13 cellular contexts compared by ENCODE assay signal in the genomic region with DNA sequence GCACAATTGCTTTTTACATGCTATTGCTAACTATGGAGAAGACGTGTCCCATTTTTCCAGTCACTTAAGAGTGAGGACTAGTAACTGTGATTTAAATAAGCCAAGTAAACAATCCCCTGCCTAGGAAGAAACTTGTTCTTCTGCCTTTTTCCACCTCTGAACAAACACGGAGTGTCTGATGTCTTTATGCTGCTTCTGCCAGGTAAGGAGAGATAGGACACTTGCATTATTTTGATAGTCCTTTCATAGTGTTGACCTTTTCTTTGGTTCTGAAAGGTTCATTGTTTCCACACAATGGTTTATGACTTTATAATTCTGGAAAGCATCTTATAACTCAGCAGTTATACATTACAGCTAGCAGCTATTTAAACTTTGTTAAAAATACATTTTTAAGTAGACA. TPM values are rescaled to one million over a fixed set of nuclear protein-coding genes. Genes with fewer than 3 reads are reported as not detected.
DNase-seq lines count a peak whose midpoint lies in the region; ATAC-seq, FAIRE-seq and TF ChIP-seq lines count a peak whose summit lies in the region.
"Had no signal": no experiment of that assay in that cellular context is flagged by ENCODE, and none has a peak within 500 bp of the region (broad histone marks: within the 10 kb centered on the region; RNA-seq: fewer than 3 reads in every experiment).

No MANE protein-coding gene starts in this region.

- in situ Hi-C loops in GM23248 (cut with MboI) = no loop called here

- H2AFZ ChIP-seq in GM23248 = peak overlapping the region; percentile 25; the same call in 1 of the 2 replicates
- H2AFZ ChIP-seq in endothelial cell of umbilical vein (ENCODE audit: low read depth, low read length) = no peak overlapping the region
- H2AFZ ChIP-seq in parathyroid adenoma = no peak overlapping the region

- POLR2A ChIA-PET in endothelial cell of umbilical vein (lab: Charles Lee) = interaction anchor here (1.0 kb wide), 1 partner anchor 8 kb away, joined by 3 read pairs; no protein-coding TSS in a partner anchor

- intact Hi-C loops in endothelial cell of umbilical vein (cut with micrococcal nuclease) = loop anchor here (1.0 to 5.0 kb wide), 3 partner anchors 8 to 308 kb away; a partner anchor contains a TSS

- H3K4me2 ChIP-seq in GM23248 (ENCODE audit: unreplicated experiment) = peak overlapping the region; percentile 86
- H3K4me2 ChIP-seq in endothelial cell of umbilical vein (ENCODE audit: insufficient read depth, low read length) = peak overlapping the region; percentile 97
- H3K4me2 ChIP-seq in parathyroid adenoma (ENCODE audit: low read length) = no peak overlapping the region

- TSS peak; percentile 47 for BruUV-seq in endothelial cell of umbilical vein (replicated peaks; lab: Mats Ljungman, UMichigan)

- peak overlapping the region; percentile 94 for H3K27ac ChIP-seq in GM23248
- peak overlapping the region; percentile 95 for H3K27ac ChIP-seq in endothelial cell of umbilical vein (ENCODE audit: insufficient read depth, low read depth, low read length)
- H3K27ac ChIP-seq in parathyroid adenoma = peak overlapping the region; percentile 47

- no peak for ATAC-seq in GM18868 (IDR thresholded peaks at IDR 0.05; ENCODE audit: unreplicated experiment)

- DNase-seq in GM23248 = no peak
- DNase-seq in NCI-H748 treated with DMSO at 0.1 percent for 48 hours (lab: John Stamatoyannopoulos, UW) = peak; percentile 33
- peak; percentile 60 for DNase-seq in endothelial cell of umbilical vein (ENCODE audit: low read depth, low spot score)
- DNase-seq in HuH-7.5 (ENCODE audit: low spot score) = no peak
- no peak for DNase-seq in activated CD4-positive, CD25-positive, alpha-beta regulatory T cell (lab: John Stamatoyannopoulos, UW)
- no peak for DNase-seq in activated CD8-positive, alpha-beta memory T cell treated with anti-CD3 and anti-CD28 coated beads, Interleukin-2, amount 50 U/mL, for 4 hours
- DNase-seq: activated naive CD4-positive, alpha-beta T cell treated with anti-CD3 and anti-CD28 coated beads for 36 hours had no signal

- H3K9me2 ChIP-seq in GM23248 (ENCODE audit: insufficient read depth) = no peaks in the 10 kb centered on the region

- no peak for TF ChIP-seq POLR2A in endothelial cell of umbilical vein (IDR thresholded peaks at IDR 0.05; ENCODE audit: low read depth, low read length)

- no peaks in the 10 kb centered on the region for H3K9me1 ChIP-seq in endothelial cell of umbilical vein (replicated peaks; ENCODE audit: control insufficient read depth, extremely low read depth, insufficient read depth, low read length)

- CTCF ChIA-PET in endothelial cell of umbilical vein (lab: Charles Lee) = interaction anchor here (1.3 to 1.7 kb wide), 3 partner anchors 9 to 20 kb away, joined by 6 to 8 read pairs (median 6); no protein-coding TSS in a partner anchor

- H3K4me1 ChIP-seq in GM23248 (ENCODE audit: insufficient read depth) = peaks cover 76% of the 10 kb centered on the region
- peaks cover 74% of the 10 kb centered on the region for H3K4me1 ChIP-seq in endothelial cell of umbilical vein (ENCODE audit: control insufficient read depth, extremely low read depth, insufficient read depth, low read length)
- peaks cover 45% of the 10 kb centered on the region for H3K4me1 ChIP-seq in parathyroid adenoma

- H3K4me3 ChIP-seq in GM23248 = peak overlapping the region; percentile 64
- H3K4me3 ChIP-seq in endothelial cell of umbilical vein (replicated peaks in 1 of 3; ENCODE audit: insufficient read depth in 1 of 3, low read depth in 1 of 3, low read length in 3 of 3) = peak overlapping the region; percentile 35 to 74 (median 58)
- H3K4me3 ChIP-seq in parathyroid adenoma (ENCODE audit: low read depth, low read length) = no peak overlapping the region

- FAIRE-seq in endothelial cell of umbilical vein (lab: Jason Lieb, UNC) = no peak
- FAIRE-seq: G401.6, H54 had no signal

- no peaks in the 10 kb centered on the region for H4K20me1 ChIP-seq in GM23248 (ENCODE audit: insufficient read depth)
- H4K20me1 ChIP-seq in endothelial cell of umbilical vein (replicated peaks; ENCODE audit: control insufficient read depth, extremely low read depth, insufficient read depth, low read length) = no peaks in the 10 kb centered on the region

- no peaks in the 10 kb centered on the region for H3K9me3 ChIP-seq in GM23248 (ENCODE audit: low read depth)
- H3K9me3 ChIP-seq in endothelial cell of umbilical vein (replicated peaks; ENCODE audit: control insufficient read depth, insufficient read depth, low read length) = no peaks in the 10 kb centered on the region
- no peaks in the 10 kb centered on the region for H3K9me3 ChIP-seq in parathyroid adenoma (ENCODE audit: control insufficient read depth, low read length)

- 0 out of 2 replicates have a peak, but pooled peaks cover 4% of the 10 kb centered on the region for H3K36me3 ChIP-seq in GM23248 (ENCODE audit: low read depth)
- H3K36me3 ChIP-seq in endothelial cell of umbilical vein (ENCODE audit: control insufficient read depth in 2 of 2, extremely low read depth in 1 of 2, insufficient read depth in 2 of 2, low read length in 2 of 2) = no peaks in the 10 kb centered on the region
- H3K36me3 ChIP-seq in parathyroid adenoma (ENCODE audit: control insufficient read depth, insufficient read depth, low read length) = no peaks in the 10 kb centered on the region

- TF ChIP-seq CTCF in endothelial cell of umbilical vein (IDR thresholded peaks at IDR 0.05; ENCODE audit: extremely low read depth in 1 of 2, insufficient read depth in 1 of 2, low read depth in 1 of 2, low read length in 2 of 2) (no peak), parathyroid adenoma (IDR thresholded peaks at IDR 0.05) (no peak)

- H3K27me3 ChIP-seq in GM23248 (replicated peaks; ENCODE audit: insufficient read depth) (no peaks in the 10 kb centered on the region), endothelial cell of umbilical vein (ENCODE audit: control insufficient read depth in 2 of 2, insufficient read depth in 2 of 2, low read length in 2 of 2) (no peaks in the 10 kb centered on the region), parathyroid adenoma (ENCODE audit: control insufficient read depth, insufficient read depth, low read length) (no peaks in the 10 kb centered on the region)

- H3K9ac ChIP-seq in GM23248 = peak overlapping the region; percentile 76
- peak overlapping the region; percentile 92 for H3K9ac ChIP-seq in endothelial cell of umbilical vein (replicated peaks; ENCODE audit: extremely low read depth, insufficient read depth, low read length)
- H3K9ac ChIP-seq in parathyroid adenoma = no peak overlapping the region

- peaks cover 70% of the 10 kb centered on the region for H3F3A ChIP-seq in GM23248 (ENCODE audit: insufficient read depth)

- WGBS in GM23248 (ENCODE audit: low coverage in 1 of 2, low lambda C conversion rate in 2 of 2, missing lambda C conversion rate in 2 of 2), 2 experiments = 52 to 62% methylated on average over 2 of the region's 2 CpGs

- peaks cover 78% of the 10 kb centered on the region for H3K79me2 ChIP-seq in GM23248 (ENCODE audit: insufficient read depth)
- H3K79me2 ChIP-seq in endothelial cell of umbilical vein (ENCODE audit: control insufficient read depth, insufficient read depth, low read length) = peaks cover 49% of the 10 kb centered on the region
- peaks cover 43% of the 10 kb centered on the region for H3K79me2 ChIP-seq in parathyroid adenoma

- dilution Hi-C loops in endothelial cell of umbilical vein (cut with MboI; ENCODE audit: extremely low pct_ligation_motif_present, low sequenced_read_pairs) = no loop called here

TF ChIP-seq in endothelial cell of umbilical vein, 7 proteins besides CTCF, POLR2A, EP300 and RAD21:
- TF ChIP-seq, protein P1, sequence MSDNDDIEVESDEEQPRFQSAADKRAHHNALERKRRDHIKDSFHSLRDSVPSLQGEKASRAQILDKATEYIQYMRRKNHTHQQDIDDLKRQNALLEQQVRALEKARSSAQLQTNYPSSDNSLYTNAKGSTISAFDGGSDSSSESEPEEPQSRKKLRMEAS (IDR thresholded peaks at IDR 0.05; ENCODE audit: insufficient read depth, insufficient read length) = no peak
- no peak for TF ChIP-seq EZH2 (IDR thresholded peaks at IDR 0.05; ENCODE audit: borderline replicate concordance, low read depth, low read length, severe bottlenecking)
- no peak for TF ChIP-seq POLR2AphosphoS5 (IDR thresholded peaks at IDR 0.05; ENCODE audit: insufficient read depth, low read depth, low read length)
- TF ChIP-seq JUN (IDR thresholded peaks at IDR 0.05; ENCODE audit: borderline replicate concordance, insufficient read depth, insufficient read length, low read depth) = no peak
TF ChIP-seq in endothelial cell of umbilical vein: peak in this region for 0.

RNA-seq across cellular contexts. Expression of a gene that starts 8.4 kb away (rescaled TPM):
- total RNA-seq in GM23248 (2014; rRNA removed; shearing (Covaris generic)) = 108 and 168 TPM in 2 replicates
- polyA plus RNA-seq in GM23248 (2016; fragmentation: Nextera tagmentation; extraction: Ambion mirVana) (44.9 and 50.3 TPM in 2 replicates), endothelial cell of umbilical vein (17.5 and 23.1 TPM in 2 replicates)
- 29.9 and 59.1 TPM in 2 replicates for total RNA-seq in endothelial cell of umbilical vein
- 18.6 and 20.8 TPM in 2 replicates for polyA plus RNA-seq in endothelial cell of umbilical vein (2011; cell fraction: cytosol; rRNA removed)
- polyA plus RNA-seq in endothelial cell of umbilical vein (2011; cell fraction: nucleus; rRNA removed) = 14.9 and 17.1 TPM in 2 replicates
- 29.1 and 33.1 TPM in 2 replicates for polyA plus RNA-seq in endothelial cell of umbilical vein (2012)
- polyA minus RNA-seq in endothelial cell of umbilical vein = 54.4 and 54.5 TPM in 2 replicates
- polyA minus RNA-seq in endothelial cell of umbilical vein (2011; cell fraction: cytosol; rRNA and poly(A)+ RNA removed) = 54.4 TPM
- 11.0 TPM in 2 replicates for polyA minus RNA-seq in endothelial cell of umbilical vein (2011; cell fraction: nucleus; rRNA and poly(A)+ RNA removed)

RNA-seq across cellular contexts. Expression of a gene that starts 42.2 kb away (rescaled TPM):
- total RNA-seq in GM23248 (2014; rRNA removed; shearing (Covaris generic)) = 8.6 and 10.4 TPM in 2 replicates
- polyA plus RNA-seq in GM23248 (2016; fragmentation: Nextera tagmentation; extraction: Ambion mirVana) = 8.1 and 8.8 TPM in 2 replicates
- total RNA-seq in endothelial cell of umbilical vein = not detected in 2 replicates
- 0.04 TPM in 1 of 2 replicates, not detected in the other for polyA plus RNA-seq in endothelial cell of umbilical vein
- not detected in 2 replicates for polyA plus RNA-seq in endothelial cell of umbilical vein (2011; cell fraction: cytosol; rRNA removed)
- not detected in 2 replicates for polyA plus RNA-seq in endothelial cell of umbilical vein (2011; cell fraction: nucleus; rRNA removed)
- polyA plus RNA-seq in endothelial cell of umbilical vein (2012) = not detected in 2 replicates
- polyA minus RNA-seq in endothelial cell of umbilical vein = not detected in 2 replicates
- 7.4 TPM for polyA minus RNA-seq in endothelial cell of umbilical vein (2011; cell fraction: cytosol; rRNA and poly(A)+ RNA removed)
- polyA minus RNA-seq in endothelial cell of umbilical vein (2011; cell fraction: nucleus; rRNA and poly(A)+ RNA removed) = 0.19 TPM in 1 of 2 replicates, not detected in the other
- total RNA-seq: activated naive CD4-positive, alpha-beta T cell treated with anti-CD3 and anti-CD28 coated beads for 36 hours; renal cortical epithelial cell; T-helper 2 cell treated with Interferon-gamma antibody and Interleukin-4, amounts not matched to agents 100 ng/mL and 5 ng/mL, for 36 hours had no signal

Comparison
In these comparisons a context has a peak if more than half of its experiments do, and no peak if none do; other contexts are left out.
1. DNase-seq: peak in NCI-H748 treated with DMSO at 0.1 percent for 48 hours (single experiment) and endothelial cell of umbilical vein (single experiment); none in GM23248 (single experiment), HuH-7.5 (single experiment), activated CD4-positive, CD25-positive, alpha-beta regulatory T cell (0 of 4) and activated CD8-positive, alpha-beta memory T cell treated with anti-CD3 and anti-CD28 coated beads, Interleukin-2, amount 50 U/mL, for 4 hours (single experiment).
2. Peak in every context shown above with its lines, with median percentiles within 50 percentile points of each other: H3K27ac ChIP-seq.